In the genomic region with DNA sequence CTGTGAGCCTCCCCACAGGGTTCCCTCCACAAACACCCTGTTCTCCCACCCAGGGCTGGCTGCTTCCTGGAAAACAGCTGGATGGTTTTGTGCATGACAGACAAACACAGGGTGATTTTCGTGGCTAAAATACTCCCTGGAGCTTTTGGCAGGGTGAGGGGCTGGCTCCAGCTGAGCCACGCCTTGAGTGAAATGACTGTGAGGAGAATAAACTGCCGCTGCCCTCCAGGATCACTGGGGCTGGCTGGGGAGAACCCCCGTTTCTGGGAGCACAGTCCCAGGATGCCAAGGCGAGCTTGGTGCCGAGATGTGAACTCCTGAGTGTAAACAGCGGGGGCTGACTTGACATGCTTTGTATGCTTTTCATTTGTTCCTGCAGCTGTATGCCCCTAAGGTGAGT, we compare ENCODE assay signal across 20 cellular contexts. TPM values are rescaled to one million over a fixed set of nuclear protein-coding genes. Genes with fewer than 3 reads are reported as not detected.
A peak's percentile ranks its signal among the peaks of the same experiment; 100 is the strongest.
DNase-seq lines count a peak whose midpoint lies in the region; ATAC-seq and TF ChIP-seq lines count a peak whose summit lies in the region.
"Had no signal": no experiment of that assay in that cellular context is flagged by ENCODE, and none has a peak within 500 bp of the region (broad histone marks: within the 10 kb centered on the region; RNA-seq: fewer than 3 reads in every experiment).

No MANE protein-coding gene starts in this region.

- intact Hi-C loops in Right ventricle myocardium superior (cut with DNase I): no loop called here
- intact Hi-C loops in left ventricle myocardium inferior (cut with micrococcal nuclease): loop anchor here (10.0 kb wide), 1 partner anchor 185 kb away; no protein-coding TSS in a partner anchor
- intact Hi-C loops in uterus (cut with DNase I; ENCODE audit: low total_unique reads): loop anchor here (5.0 kb wide), 1 partner anchor 178 kb away; no protein-coding TSS in a partner anchor

- no peak overlapping the region for H3K4me3 ChIP-seq in left ventricle myocardium inferior
- no peak overlapping the region for H3K4me3 ChIP-seq in astrocyte of the spinal cord (ENCODE audit: low read depth, low read length)
- H3K4me3 ChIP-seq in uterus: no peak overlapping the region
- no peak overlapping the region for H3K4me3 ChIP-seq in smooth muscle cell
- H3K4me3 ChIP-seq: A549, heart right ventricle, SJCRH30 had no signal

- H3K4me2 ChIP-seq in smooth muscle cell: no peak overlapping the region
- H3K4me2 ChIP-seq: A549 had no signal

- H3K9ac ChIP-seq in smooth muscle cell (ENCODE audit: low read depth): no peak overlapping the region
- H3K9ac ChIP-seq: parathyroid adenoma had no signal

- no peak for ATAC-seq in Right ventricle myocardium superior (ENCODE audit: poor library complexity)
- ATAC-seq: HCT116, heart right ventricle, T-helper 17 cell had no signal

- H3K4me1 ChIP-seq in left ventricle myocardium inferior (peaks cover 38% of the 10 kb centered on the region), uterus (no peaks in the 10 kb centered on the region), smooth muscle cell (ENCODE audit: low read depth) (no peaks in the 10 kb centered on the region)
- H3K4me1 ChIP-seq: parathyroid adenoma had no signal

- DNase-seq in Right ventricle myocardium superior: peak; percentile 10
- DNase-seq in left ventricle myocardium inferior: no peak
- peak; percentile 23 for DNase-seq in astrocyte of the spinal cord (ENCODE audit: low read depth, low spot score)
- DNase-seq in myocyte (ENCODE audit: low read depth): peak; percentile 45
- DNase-seq in uterus: no peak
- no peak for DNase-seq in smooth muscle cell (lab: John Stamatoyannopoulos, UW; ENCODE audit: unreplicated experiment)
- DNase-seq in OCI-M1 (lab: John Stamatoyannopoulos, UW): no peak
- no peak for DNase-seq in DMS79 treated with DMSO at 0.1 percent for 48 hours (lab: John Stamatoyannopoulos, UW)
- DNase-seq: anterior cingulate cortex; GDM1; heart right ventricle; MM.1S; NCI-H187; SJCRH30; stimulated activated CD4-positive, alpha-beta T cell treated with anti-CD3 and anti-CD28 coated beads, Interleukin-4, amount 100 ng/mL, for 1 hour; T-helper 17 cell had no signal

- H3K36me3 ChIP-seq in left ventricle myocardium inferior (peaks cover 72% of the 10 kb centered on the region), uterus (no peaks in the 10 kb centered on the region), smooth muscle cell (ENCODE audit: low read depth) (no peaks in the 10 kb centered on the region)

- H3F3A ChIP-seq in smooth muscle cell (ENCODE audit: low read depth): peaks cover 11% of the 10 kb centered on the region

- in situ Hi-C loops in astrocyte of the spinal cord (cut with HindIII; ENCODE audit: low sequenced_read_pairs): no loop called here

- TF ChIP-seq CTCF in left ventricle myocardium inferior (IDR thresholded peaks at IDR 0.05; ENCODE audit: borderline replicate concordance) (no peak), astrocyte of the spinal cord (IDR thresholded peaks at IDR 0.05; ENCODE audit: low read depth, low read length) (no peak), uterus (IDR thresholded peaks at IDR 0.05) (no peak), smooth muscle cell (IDR thresholded peaks at IDR 0.05; ENCODE audit: borderline replicate concordance, insufficient read depth, poor library complexity, severe bottlenecking) (no peak)

- WGBS in smooth muscle cell (ENCODE audit: low lambda C conversion rate): 87% methylated on average over 7 of the region's 7 CpGs

- no peaks in the 10 kb centered on the region for H3K27me3 ChIP-seq in left ventricle myocardium inferior (ENCODE audit: low read depth)
- H3K27me3 ChIP-seq in uterus: no peaks in the 10 kb centered on the region
- no peaks in the 10 kb centered on the region for H3K27me3 ChIP-seq in smooth muscle cell (ENCODE audit: low read depth)
- H3K27me3 ChIP-seq: heart right ventricle, SJCRH30 had no signal

- no peak overlapping the region for H2AFZ ChIP-seq in smooth muscle cell (ENCODE audit: low read depth)
- H2AFZ ChIP-seq: parathyroid adenoma had no signal

- TF ChIP-seq POLR2A in uterus (IDR thresholded peaks at IDR 0.05): no peak

- no peak overlapping the region for H3K27ac ChIP-seq in left ventricle myocardium inferior (replicated peaks)
- peak overlapping the region; percentile 8 to 48 for H3K27ac ChIP-seq in uterus
- no peak overlapping the region for H3K27ac ChIP-seq in smooth muscle cell (ENCODE audit: low read depth)
- H3K27ac ChIP-seq: A549, heart right ventricle, parathyroid adenoma, SJCRH30, VCaP had no signal

- no peaks in the 10 kb centered on the region for H4K20me1 ChIP-seq in smooth muscle cell (ENCODE audit: low read depth)

- H3K79me2 ChIP-seq in smooth muscle cell (ENCODE audit: low read depth): no peaks in the 10 kb centered on the region
- H3K79me2 ChIP-seq: parathyroid adenoma had no signal

- H3K9me3 ChIP-seq in left ventricle myocardium inferior (replicated peaks): no peaks in the 10 kb centered on the region
- no peaks in the 10 kb centered on the region for H3K9me3 ChIP-seq in uterus
- no peaks in the 10 kb centered on the region for H3K9me3 ChIP-seq in smooth muscle cell (replicated peaks; ENCODE audit: low read depth)
- H3K9me3 ChIP-seq: A549, heart right ventricle, SJCRH30 had no signal

RNA-seq across cellular contexts. Expression of gene PPP6R3, which starts 20.3 kb away (rescaled TPM):
- total RNA-seq in Right ventricle myocardium superior (73.9 TPM), left ventricle myocardium inferior (78.8 TPM), myocyte (101 and 113 TPM in 2 replicates), uterus (100 to 1,000 TPM in 3 of 4 donors, 10 to 100 TPM in 1; 90.7 to 253 (median 164) TPM), smooth muscle cell (120 and 121 TPM in 2 replicates)
- 27.2 TPM for polyA plus RNA-seq in myocyte (2012)
- polyA plus RNA-seq in smooth muscle cell: 28.4 and 36.7 TPM in 2 replicates

Comparison
In these comparisons a context has a peak if more than half of its experiments do, and no peak if none do; other contexts are left out.
1. DNase-seq: peak in Right ventricle myocardium superior (single experiment), astrocyte of the spinal cord (single experiment) and myocyte (single experiment); none in left ventricle myocardium inferior (single experiment), uterus (0 of 2), smooth muscle cell (single experiment), OCI-M1 (single experiment) and DMS79 treated with DMSO at 0.1 percent for 48 hours (single experiment).
2. H3K27ac ChIP-seq: peak in uterus (2 of 2); none in left ventricle myocardium inferior (single experiment) and smooth muscle cell (single experiment).